1 cellular context compared by ENCODE assay signal in genomic region chr4:6869944-6870343, GRCh38.
TF ChIP-seq lines count a peak whose summit lies in the region.

No MANE protein-coding gene starts in this region.

TF ChIP-seq in GM23338, 12 proteins besides CTCF, POLR2A, EP300 and RAD21 (continued from another document):
- no peak for TF ChIP-seq ZNF462 (CRISPR knock-in tag; IDR thresholded peaks at IDR 0.05)
- no peak for TF ChIP-seq NANOG (IDR thresholded peaks at IDR 0.05; ENCODE audit: borderline replicate concordance)
- no peak for TF ChIP-seq STAT1 (IDR thresholded peaks at IDR 0.05; ENCODE audit: unreplicated experiment)
- no peak for TF ChIP-seq ZNF114 (CRISPR knock-in tag; IDR thresholded peaks at IDR 0.05)
TF ChIP-seq in GM23338: peak in this region for 0.
